Comparison of ENCODE assay signal across 1 cellular context in the genomic region with DNA sequence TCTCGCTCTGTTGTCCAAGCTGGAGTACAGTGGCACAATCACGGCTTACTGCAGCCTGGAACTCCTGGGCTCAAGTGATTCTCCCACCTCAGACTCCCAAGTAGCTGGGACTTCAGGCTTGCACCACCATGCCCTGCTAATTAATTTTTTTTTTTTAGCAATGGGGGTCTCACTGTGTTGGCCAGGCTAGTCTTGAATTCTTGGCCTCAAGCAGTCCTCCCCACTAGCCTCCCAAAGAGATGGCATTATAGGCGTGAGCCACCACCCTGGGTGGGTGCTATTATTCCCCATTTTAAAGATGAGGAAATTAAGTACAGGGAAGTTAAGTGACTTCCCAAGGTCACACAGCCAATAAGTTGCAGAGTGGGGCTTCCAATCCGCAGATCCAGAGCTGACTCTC.
TF ChIP-seq lines count a peak whose summit lies in the region.

No MANE protein-coding gene starts in this region.

TF ChIP-seq in HepG2, 621 proteins besides CTCF, POLR2A, EP300 and RAD21:
- TF ChIP-seq EZH2 (conservative IDR thresholded peaks at IDR 0.05; ENCODE audit: low read depth, low read length) (no peak), ZNF121 (CRISPR knock-in tag; IDR thresholded peaks at IDR 0.05) (0 out of 2 replicates have a peak, but pooled peaks have one; percentile 48), ZNF678 (CRISPR knock-in tag; IDR thresholded peaks at IDR 0.05) (no peak), ZNF432 (CRISPR knock-in tag; IDR thresholded peaks at IDR 0.05; ENCODE audit: borderline replicate concordance) (no peak)
- TF ChIP-seq, protein P1, sequence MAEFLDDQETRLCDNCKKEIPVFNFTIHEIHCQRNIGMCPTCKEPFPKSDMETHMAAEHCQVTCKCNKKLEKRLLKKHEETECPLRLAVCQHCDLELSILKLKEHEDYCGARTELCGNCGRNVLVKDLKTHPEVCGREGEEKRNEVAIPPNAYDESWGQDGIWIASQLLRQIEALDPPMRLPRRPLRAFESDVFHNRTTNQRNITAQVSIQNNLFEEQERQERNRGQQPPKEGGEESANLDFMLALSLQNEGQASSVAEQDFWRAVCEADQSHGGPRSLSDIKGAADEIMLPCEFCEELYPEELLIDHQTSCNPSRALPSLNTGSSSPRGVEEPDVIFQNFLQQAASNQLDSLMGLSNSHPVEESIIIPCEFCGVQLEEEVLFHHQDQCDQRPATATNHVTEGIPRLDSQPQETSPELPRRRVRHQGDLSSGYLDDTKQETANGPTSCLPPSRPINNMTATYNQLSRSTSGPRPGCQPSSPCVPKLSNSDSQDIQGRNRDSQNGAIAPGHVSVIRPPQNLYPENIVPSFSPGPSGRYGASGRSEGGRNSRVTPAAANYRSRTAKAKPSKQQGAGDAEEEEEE (CRISPR knock-in tag; IDR thresholded peaks at IDR 0.05; ENCODE audit: borderline replicate concordance), result no peak
- TF ChIP-seq, protein P2, sequence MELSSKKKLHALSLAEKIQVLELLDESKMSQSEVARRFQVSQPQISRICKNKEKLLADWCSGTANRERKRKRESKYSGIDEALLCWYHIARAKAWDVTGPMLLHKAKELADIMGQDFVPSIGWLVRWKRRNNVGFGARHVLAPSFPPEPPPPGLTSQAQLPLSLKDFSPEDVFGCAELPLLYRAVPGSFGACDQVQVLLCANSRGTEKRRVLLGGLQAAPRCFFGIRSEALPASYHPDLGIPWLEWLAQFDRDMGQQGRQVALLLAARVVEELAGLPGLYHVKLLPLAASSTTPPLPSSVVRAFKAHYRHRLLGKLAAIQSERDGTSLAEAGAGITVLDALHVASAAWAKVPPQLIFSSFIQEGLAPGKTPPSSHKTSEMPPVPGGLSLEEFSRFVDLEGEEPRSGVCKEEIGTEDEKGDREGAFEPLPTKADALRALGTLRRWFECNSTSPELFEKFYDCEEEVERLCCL (CRISPR knock-in tag; IDR thresholded peaks at IDR 0.05; ENCODE audit: borderline replicate concordance), result no peak
- TF ChIP-seq, protein P3, sequence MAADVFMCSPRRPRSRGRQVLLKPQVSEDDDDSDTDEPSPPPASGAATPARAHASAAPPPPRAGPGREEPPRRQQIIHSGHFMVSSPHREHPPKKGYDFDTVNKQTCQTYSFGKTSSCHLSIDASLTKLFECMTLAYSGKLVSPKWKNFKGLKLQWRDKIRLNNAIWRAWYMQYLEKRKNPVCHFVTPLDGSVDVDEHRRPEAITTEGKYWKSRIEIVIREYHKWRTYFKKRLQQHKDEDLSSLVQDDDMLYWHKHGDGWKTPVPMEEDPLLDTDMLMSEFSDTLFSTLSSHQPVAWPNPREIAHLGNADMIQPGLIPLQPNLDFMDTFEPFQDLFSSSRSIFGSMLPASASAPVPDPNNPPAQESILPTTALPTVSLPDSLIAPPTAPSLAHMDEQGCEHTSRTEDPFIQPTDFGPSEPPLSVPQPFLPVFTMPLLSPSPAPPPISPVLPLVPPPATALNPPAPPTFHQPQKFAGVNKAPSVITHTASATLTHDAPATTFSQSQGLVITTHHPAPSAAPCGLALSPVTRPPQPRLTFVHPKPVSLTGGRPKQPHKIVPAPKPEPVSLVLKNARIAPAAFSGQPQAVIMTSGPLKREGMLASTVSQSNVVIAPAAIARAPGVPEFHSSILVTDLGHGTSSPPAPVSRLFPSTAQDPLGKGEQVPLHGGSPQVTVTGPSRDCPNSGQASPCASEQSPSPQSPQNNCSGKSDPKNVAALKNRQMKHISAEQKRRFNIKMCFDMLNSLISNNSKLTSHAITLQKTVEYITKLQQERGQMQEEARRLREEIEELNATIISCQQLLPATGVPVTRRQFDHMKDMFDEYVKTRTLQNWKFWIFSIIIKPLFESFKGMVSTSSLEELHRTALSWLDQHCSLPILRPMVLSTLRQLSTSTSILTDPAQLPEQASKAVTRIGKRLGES (CRISPR knock-in tag; IDR thresholded peaks at IDR 0.05; ENCODE audit: borderline replicate concordance), result no peak
